ENCODE assay signal across 24 cellular contexts in the genomic region with DNA sequence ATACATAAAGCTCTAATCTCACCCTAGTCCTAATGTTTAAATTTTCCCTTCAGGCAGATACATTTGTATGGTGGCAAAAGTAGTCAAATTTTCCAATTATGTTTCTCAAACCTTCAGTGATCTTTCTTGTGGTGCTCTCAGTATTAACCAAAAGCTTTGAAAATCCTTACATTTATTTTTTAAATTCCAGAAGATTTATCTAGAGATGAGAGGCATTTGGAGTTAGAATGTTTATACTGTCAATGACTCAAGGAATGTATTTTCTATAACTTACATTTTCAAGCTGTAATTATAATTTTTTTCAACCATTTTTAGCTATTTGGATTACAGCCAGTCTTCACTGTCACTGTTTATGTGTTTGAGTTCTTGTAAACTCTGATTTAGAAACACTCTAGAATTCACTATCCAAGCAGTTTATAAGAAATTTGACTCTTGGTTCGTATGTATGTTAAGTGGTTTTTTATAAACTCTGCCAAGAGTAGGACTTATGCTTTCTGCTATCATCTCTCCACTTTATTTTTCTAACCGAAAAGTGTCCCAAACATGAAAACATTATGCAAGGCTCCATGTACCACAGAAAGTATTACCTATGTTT. TPM values are rescaled to one million over a fixed set of nuclear protein-coding genes. Genes with fewer than 3 reads are reported as not detected.
DNase-seq lines count a peak whose midpoint lies in the region; ATAC-seq and TF ChIP-seq lines count a peak whose summit lies in the region.
"Had no signal": no experiment of that assay in that cellular context is flagged by ENCODE, and none has a peak within 500 bp of the region (broad histone marks: within the 10 kb centered on the region; RNA-seq: fewer than 3 reads in every experiment).

No MANE protein-coding gene starts in this region.

- H4K20me1 ChIP-seq in mammary epithelial cell (ENCODE audit: insufficient read depth, low read length) = no peaks in the 10 kb centered on the region
- no peaks in the 10 kb centered on the region for H4K20me1 ChIP-seq in fibroblast of lung (ENCODE audit: control insufficient read depth, extremely low read depth, insufficient read depth, low read length)

- intact Hi-C loops in MCF 10A (cut with micrococcal nuclease) (no loop called here), mammary epithelial cell (cut with micrococcal nuclease) (no loop called here), uterus (cut with DNase I; ENCODE audit: low total_unique reads) (no loop called here), posterior vena cava (cut with DNase I) (no loop called here)
- intact Hi-C loops in activated T-helper 1 cell treated with anti-CD3 and anti-CD28 coated beads, Interleukin-12 subunit alpha, Interleukin-12 subunit beta, Interleukin-2, Interleukin-4 antibody, amounts not matched to agents 30 ng/mL and 10 ng/mL and 1 ng/mL, durations not matched to agents 14 hours and 24 hours and 36 hours (cut with micrococcal nuclease) = loop anchor here (1.0 to 10.0 kb wide), 4 partner anchors 9 to 1075 kb away; a partner anchor contains a TSS

- CTCF ChIA-PET in MCF 10A (lab: Yijun Ruan, JAX) (interaction anchor here (1.3 kb wide), 1 partner anchor 18 kb away, joined by 3 read pairs; no protein-coding TSS in a partner anchor), mammary epithelial cell (lab: Charles Lee; ENCODE audit: low non-redundant PET) (no interaction called here)

- no peaks in the 10 kb centered on the region for H3K79me2 ChIP-seq in mammary epithelial cell (ENCODE audit: insufficient read depth, low read length)
- H3K79me2 ChIP-seq in fibroblast of lung (ENCODE audit: control insufficient read depth, insufficient read depth, low read length) = no peaks in the 10 kb centered on the region

- H3K4me2 ChIP-seq in mammary epithelial cell (ENCODE audit: insufficient read depth, low read depth, low read length) = no peak overlapping the region
- H3K4me2 ChIP-seq in fibroblast of lung (ENCODE audit: extremely low read depth, insufficient read depth, low read length) = peak overlapping the region; percentile 54

- no peak for TF ChIP-seq CTCF in MCF 10A (IDR thresholded peaks at IDR 0.05; ENCODE audit: unreplicated experiment)
- TF ChIP-seq CTCF in mammary epithelial cell (conservative IDR thresholded peaks at IDR 0.05 in 1 of 2, IDR thresholded peaks at IDR 0.05 in 1 of 2; ENCODE audit: extremely low read depth in 1 of 2, insufficient read depth in 1 of 2, low read depth in 1 of 2, low read length in 2 of 2) = no peak
- no peak for TF ChIP-seq CTCF in fibroblast of lung (conservative IDR thresholded peaks at IDR 0.05 in 1 of 2, IDR thresholded peaks at IDR 0.05 in 1 of 2; ENCODE audit: low read depth in 1 of 2, low read length in 2 of 2)
- no peak for TF ChIP-seq CTCF in uterus (IDR thresholded peaks at IDR 0.05)

- H3K27me3 Mint-ChIP-seq in MCF 10A (ENCODE audit: insufficient read depth, unreplicated experiment) = no peaks in the 10 kb centered on the region
- no peaks in the 10 kb centered on the region for H3K27me3 Mint-ChIP-seq in activated T-helper 1 cell treated with anti-CD3 and anti-CD28 coated beads, Interleukin-12 subunit alpha, Interleukin-12 subunit beta, Interleukin-2, Interleukin-4 antibody, amounts not matched to agents 30 ng/mL and 10 ng/mL and 1 ng/mL, durations not matched to agents 14 hours and 24 hours and 36 hours (ENCODE audit: insufficient read depth)
- H3K27me3 Mint-ChIP-seq: activated CD4-positive, alpha-beta memory T cell treated with anti-CD3 and anti-CD28 coated beads, Interleukin-2, amount 10 ng/mL, durations not matched to agents 7 days and 5 days; CD4-positive, CD25-positive, alpha-beta regulatory T cell; T-helper 17 cell had no signal

- H3K4me1 ChIP-seq in mammary epithelial cell (ENCODE audit: insufficient read depth, low read length) (no peaks in the 10 kb centered on the region), fibroblast of lung (ENCODE audit: control insufficient read depth, extremely low read depth, insufficient read depth, low read length) (peaks cover 4% of the 10 kb centered on the region), uterus (peaks cover 0 to 7% of the 10 kb centered on the region in 2 donors)
- H3K4me1 ChIP-seq: body of pancreas, lower lobe of right lung, testis had no signal

- H3K27me3 ChIP-seq in mammary epithelial cell (ENCODE audit: insufficient read depth, low read length) = no peaks in the 10 kb centered on the region
- H3K27me3 ChIP-seq in fibroblast of lung (ENCODE audit: control insufficient read depth, insufficient read depth, low read length) = no peaks in the 10 kb centered on the region
- no peaks in the 10 kb centered on the region for H3K27me3 ChIP-seq in uterus
- H3K27me3 ChIP-seq: body of pancreas, testis had no signal

- H3K9ac ChIP-seq in mammary epithelial cell (ENCODE audit: insufficient read depth, low read length) (no peak overlapping the region), fibroblast of lung (ENCODE audit: insufficient read depth, low read length) (no peak overlapping the region)
- H3K9ac ChIP-seq: GM23248 had no signal

- dilution Hi-C loops in mammary epithelial cell (cut with HindIII; ENCODE audit: low sequenced_read_pairs) = no loop called here

- in situ Hi-C loops in mammary epithelial cell (cut with MboI; ENCODE audit: low sequenced_read_pairs in 2 of 2) = no loop called here

- POLR2A ChIA-PET in MCF 10A (lab: Yijun Ruan, JAX) = interaction anchor here (0.9 kb wide), 1 partner anchor 29 kb away, joined by 3 read pairs; no protein-coding TSS in a partner anchor

- H2AFZ ChIP-seq in mammary epithelial cell (ENCODE audit: low read depth, low read length) (no peak overlapping the region), fibroblast of lung (ENCODE audit: low read length) (no peak overlapping the region)
- H2AFZ ChIP-seq: GM23248 had no signal

- no peaks in the 10 kb centered on the region for H3K9me3 ChIP-seq in mammary epithelial cell (replicated peaks; ENCODE audit: insufficient read depth, low read length)
- H3K9me3 ChIP-seq in fibroblast of lung (ENCODE audit: control insufficient read depth, insufficient read depth, low read depth, low read length) = no peaks in the 10 kb centered on the region
- H3K9me3 ChIP-seq in uterus = no peaks in the 10 kb centered on the region
- H3K9me3 ChIP-seq: body of pancreas, lower lobe of right lung, testis had no signal

- H3K4me3 ChIP-seq in mammary epithelial cell (replicated peaks in 1 of 3; ENCODE audit: insufficient read depth in 1 of 3, low read depth in 2 of 3, low read length in 3 of 3) (no peak overlapping the region), fibroblast of lung (replicated peaks in 1 of 4; ENCODE audit: control extremely low read depth in 1 of 4, insufficient read depth in 1 of 4, low read depth in 3 of 4, low read length in 4 of 4) (no peak overlapping the region), uterus (no peak overlapping the region)
- H3K4me3 ChIP-seq: body of pancreas, coronary artery, GM23248, lower lobe of right lung, testis had no signal

- 90% methylated on average over 2 of the region's 2 CpGs for WGBS in mammary epithelial cell (ENCODE audit: low coverage, missing lambda C conversion rate)

- H3K36me3 Mint-ChIP-seq in MCF 10A (ENCODE audit: insufficient read depth, unreplicated experiment) = no peaks in the 10 kb centered on the region
- H3K36me3 Mint-ChIP-seq in activated T-helper 1 cell treated with anti-CD3 and anti-CD28 coated beads, Interleukin-12 subunit alpha, Interleukin-12 subunit beta, Interleukin-2, Interleukin-4 antibody, amounts not matched to agents 30 ng/mL and 10 ng/mL and 1 ng/mL, durations not matched to agents 14 hours and 24 hours and 36 hours (ENCODE audit: low read depth) = no peaks in the 10 kb centered on the region
- H3K36me3 Mint-ChIP-seq: CD4-positive, CD25-positive, alpha-beta regulatory T cell had no signal

- H3K36me3 ChIP-seq in mammary epithelial cell (ENCODE audit: insufficient read depth, low read length) (no peaks in the 10 kb centered on the region), fibroblast of lung (ENCODE audit: control insufficient read depth, insufficient read depth, low read length) (no peaks in the 10 kb centered on the region), uterus (no peaks in the 10 kb centered on the region)
- H3K36me3 ChIP-seq: lower lobe of right lung, WERI-Rb-1 had no signal

- no peak for ATAC-seq in HG03135 (IDR thresholded peaks at IDR 0.05; ENCODE audit: unreplicated experiment)
- ATAC-seq: body of pancreas, lower lobe of right lung, right cardiac atrium, T-helper 17 cell had no signal

- no peak overlapping the region for H3K4me3 Mint-ChIP-seq in MCF 10A (ENCODE audit: unreplicated experiment)
- no peak overlapping the region for H3K4me3 Mint-ChIP-seq in activated T-helper 1 cell treated with anti-CD3 and anti-CD28 coated beads, Interleukin-12 subunit alpha, Interleukin-12 subunit beta, Interleukin-2, Interleukin-4 antibody, amounts not matched to agents 30 ng/mL and 10 ng/mL and 1 ng/mL, durations not matched to agents 14 hours and 24 hours and 36 hours
- H3K4me3 Mint-ChIP-seq: activated CD4-positive, alpha-beta memory T cell treated with anti-CD3 and anti-CD28 coated beads, Interleukin-2, amount 10 ng/mL, durations not matched to agents 7 days and 5 days; CD4-positive, CD25-positive, alpha-beta regulatory T cell; T-helper 17 cell had no signal

- peak; percentile 17 for DNase-seq in MCF 10A (ENCODE audit: unreplicated experiment)
- DNase-seq in mammary epithelial cell = no peak
- no peak for DNase-seq in activated T-helper 1 cell treated with anti-CD3 and anti-CD28 coated beads, Interleukin-12 subunit alpha, Interleukin-12 subunit beta, Interleukin-2, Interleukin-4 antibody, amounts not matched to agents 30 ng/mL and 10 ng/mL and 1 ng/mL, durations not matched to agents 14 hours and 24 hours and 36 hours (ENCODE audit: low spot score)
- peak in 1 of 2 donors; percentile 93 for DNase-seq in fibroblast of lung (ENCODE audit: low read depth in 2 of 2)
- no peak for DNase-seq in uterus
- DNase-seq in OCI-M1 (lab: John Stamatoyannopoulos, UW) = no peak
- no peak for DNase-seq in posterior vena cava (ENCODE audit: low spot score)
- DNase-seq: activated CD4-positive, alpha-beta memory T cell treated with anti-CD3 and anti-CD28 coated beads, Interleukin-2, amount 10 ng/mL, durations not matched to agents 7 days and 5 days; activated T-cell treated with anti-CD3 and anti-CD28 coated beads, Interleukin-2, amount 50 U/mL, for 1 hour; body of pancreas; CD4-positive, CD25-positive, alpha-beta regulatory T cell; lower lobe of right lung; NCI-H1048; NCI-H2029 treated with DMSO at 0.1 percent for 48 hours; occipital lobe; right cardiac atrium; SIG-M5; T-helper 17 cell; testis had no signal

- H3K27ac ChIP-seq in mammary epithelial cell (ENCODE audit: insufficient read depth, low read depth, low read length) (no peak overlapping the region), fibroblast of lung (ENCODE audit: insufficient read depth, low read length) (no peak overlapping the region), uterus (peak overlapping the region; percentile 25 to 50)
- H3K27ac ChIP-seq: coronary artery, GM23248, lower lobe of right lung, testis, WERI-Rb-1 had no signal

- no peak for TF ChIP-seq POLR2A in uterus (IDR thresholded peaks at IDR 0.05)

- no peaks in the 10 kb centered on the region for H3K4me1 Mint-ChIP-seq in MCF 10A (ENCODE audit: insufficient read depth, unreplicated experiment)
- peaks cover 25% of the 10 kb centered on the region for H3K4me1 Mint-ChIP-seq in activated T-helper 1 cell treated with anti-CD3 and anti-CD28 coated beads, Interleukin-12 subunit alpha, Interleukin-12 subunit beta, Interleukin-2, Interleukin-4 antibody, amounts not matched to agents 30 ng/mL and 10 ng/mL and 1 ng/mL, durations not matched to agents 14 hours and 24 hours and 36 hours (ENCODE audit: low read depth)
- H3K4me1 Mint-ChIP-seq: activated CD4-positive, alpha-beta memory T cell treated with anti-CD3 and anti-CD28 coated beads, Interleukin-2, amount 10 ng/mL, durations not matched to agents 7 days and 5 days; CD4-positive, CD25-positive, alpha-beta regulatory T cell; T-helper 17 cell had no signal

- BruUV-seq in MCF 10A (replicated peaks; lab: Mats Ljungman, UMichigan) (no TSS peak), mammary epithelial cell (replicated peaks; lab: Mats Ljungman, UMichigan) (no TSS peak)

- H3K27ac Mint-ChIP-seq in MCF 10A (ENCODE audit: low read depth, unreplicated experiment) = no peak overlapping the region
- H3K27ac Mint-ChIP-seq in activated T-helper 1 cell treated with anti-CD3 and anti-CD28 coated beads, Interleukin-12 subunit alpha, Interleukin-12 subunit beta, Interleukin-2, Interleukin-4 antibody, amounts not matched to agents 30 ng/mL and 10 ng/mL and 1 ng/mL, durations not matched to agents 14 hours and 24 hours and 36 hours = peak overlapping the region; percentile 64
- H3K27ac Mint-ChIP-seq: activated CD4-positive, alpha-beta memory T cell treated with anti-CD3 and anti-CD28 coated beads, Interleukin-2, amount 10 ng/mL, durations not matched to agents 7 days and 5 days; activated naive CD4-positive, alpha-beta T cell treated with anti-CD3 and anti-CD28 coated beads, Interleukin-2, amount 50 U/mL, for 72 hours; CD4-positive, CD25-positive, alpha-beta regulatory T cell; T-helper 17 cell had no signal

- H3K9me3 Mint-ChIP-seq in MCF 10A (ENCODE audit: unreplicated experiment) = peaks cover 8% of the 10 kb centered on the region
- H3K9me3 Mint-ChIP-seq in activated T-helper 1 cell treated with anti-CD3 and anti-CD28 coated beads, Interleukin-12 subunit alpha, Interleukin-12 subunit beta, Interleukin-2, Interleukin-4 antibody, amounts not matched to agents 30 ng/mL and 10 ng/mL and 1 ng/mL, durations not matched to agents 14 hours and 24 hours and 36 hours = no peaks in the 10 kb centered on the region
- H3K9me3 Mint-ChIP-seq: activated CD4-positive, alpha-beta memory T cell treated with anti-CD3 and anti-CD28 coated beads, Interleukin-2, amount 10 ng/mL, durations not matched to agents 7 days and 5 days had no signal

RNA-seq across cellular contexts. Expression of a gene that starts 36.7 kb away (rescaled TPM):
- total RNA-seq in MCF 10A (2022) (0.34 TPM in 1 of 2 replicates, not detected in the other), mammary epithelial cell (1 to 10 TPM in 1 of 2 donors, under 1 TPM in 1; 0.24 to 9.2 TPM), fibroblast of lung (10.7 and 23.4 TPM in 2 replicates), uterus (100 to 1,000 TPM in 1 of 4 donors, 10 to 100 TPM in 3; 23.8 to 160 (median 42.8) TPM), posterior vena cava (100 to 1,000 TPM in 1 of 2 donors, 10 to 100 TPM in 1; 88.1 to 108 TPM)
- polyA plus RNA-seq in mammary epithelial cell (0.32 TPM), fibroblast of lung (0.52 and 8.1 TPM in 2 replicates)
- polyA minus RNA-seq in mammary epithelial cell (not detected), fibroblast of lung (ENCODE audit: low replicate concordance) (0.33 and 5.1 TPM in 2 replicates)
- total RNA-seq in activated T-helper 1 cell treated with anti-CD3 and anti-CD28 coated beads, Interleukin-12 subunit alpha, Interleukin-12 subunit beta, Interleukin-2, Interleukin-4 antibody, amounts not matched to agents 30 ng/mL and 10 ng/mL and 1 ng/mL, durations not matched to agents 14 hours and 24 hours and 36 hours = 0.08 TPM in 1 of 2 replicates, not detected in the other
- 0.37 and 4.9 TPM in 2 replicates for polyA plus RNA-seq in fibroblast of lung (2012)
- total RNA-seq: activated CD4-positive, alpha-beta memory T cell treated with anti-CD3 and anti-CD28 coated beads, Interleukin-2, amount 10 ng/mL, durations not matched to agents 7 days and 5 days; activated naive CD4-positive, alpha-beta T cell treated with anti-CD3 and anti-CD28 coated beads, Interleukin-2, amount 50 U/mL, for 72 hours; GM23248 had no signal
- polyA plus RNA-seq: CD4-positive, CD25-positive, alpha-beta regulatory T cell; GM23248 had no signal

Comparison
In these comparisons a context has a peak if more than half of its experiments do, and no peak if none do; other contexts are left out.
1. H3K27ac ChIP-seq: peak in uterus (2 of 2); none in mammary epithelial cell (single experiment) and fibroblast of lung (single experiment).